Comparison of ENCODE assay signal across 39 cellular contexts in genomic region chr7:55818686-55819085, GRCh38. TPM values are rescaled to one million over a fixed set of nuclear protein-coding genes. Genes with fewer than 3 reads are reported as not detected.
"Had no signal": no experiment of that assay in that cellular context is flagged by ENCODE, and none has a peak within 500 bp of the region (broad histone marks: within the 10 kb centered on the region; RNA-seq: fewer than 3 reads in every experiment).

No MANE protein-coding gene starts in this region.

- H3K27ac ChIP-seq: KMS-11 had no signal

- H3K4me2 ChIP-seq: KMS-11 had no signal

- H3K36me3 ChIP-seq: MG63 had no signal

- H3K9me3 ChIP-seq: MG63 had no signal

- DNase-seq: Karpas-422, Kasumi-1, MG63, MM.1S, MV-4-11, NCI-H1048, NCI-H1092, NCI-H1092 treated with DMSO at 0.1 percent for 48 hours, NCI-H1105, NCI-H1105 treated with DMSO at 0.1 percent for 48 hours, NCI-H1417, NCI-H1417 treated with DMSO at 0.1 percent for 48 hours, NCI-H1436, NCI-H1436 treated with DMSO at 0.1 percent for 48 hours, NCI-H146, NCI-H1694, NCI-H1694 treated with DMSO at 0.1 percent for 48 hours, NCI-H187, NCI-H187 treated with DMSO at 0.1 percent for 48 hours, NCI-H1930, NCI-H2029, NCI-H2029 treated with DMSO at 0.1 percent for 48 hours, NCI-H2081, NCI-H2081 treated with DMSO at 0.1 percent for 48 hours, NCI-H2107, NCI-H2171, NCI-H2171 treated with DMSO at 0.1 percent for 48 hours, NCI-H2227 treated with DMSO at 0.1 percent for 48 hours, NCI-H226, NCI-H345, NCI-H446, NCI-H446 treated with DMSO at 0.1 percent for 48 hours, NCI-H510A, NCI-H510A treated with DMSO at 0.1 percent for 48 hours had no signal

- H3K27me3 ChIP-seq: MG63 had no signal

- H3K4me3 ChIP-seq: MG63 had no signal

- H3K9ac ChIP-seq: KMS-11 had no signal

RNA-seq across cellular contexts. Expression of gene SEPTIN14, which starts 43.9 kb away (rescaled TPM):
- total RNA-seq: LHCN-M2, M059J, MCF 10A, NCI-H460 had no signal
